ENCODE assay signal across 22 cellular contexts in genomic region chr15:68283401-68283800, GRCh38. TPM values are rescaled to one million over a fixed set of nuclear protein-coding genes. Genes with fewer than 3 reads are reported as not detected.
DNase-seq lines count a peak whose midpoint lies in the region; ATAC-seq and TF ChIP-seq lines count a peak whose summit lies in the region.
"Had no signal": no experiment of that assay in that cellular context is flagged by ENCODE, and none has a peak within 500 bp of the region (broad histone marks: within the 10 kb centered on the region; RNA-seq: fewer than 3 reads in every experiment).

No MANE protein-coding gene starts in this region.

- peaks cover 31% of the 10 kb centered on the region for H3K36me3 Mint-ChIP-seq in CD4-positive, CD25-positive, alpha-beta regulatory T cell
- H3K36me3 Mint-ChIP-seq in chondrocyte (ENCODE audit: low read depth): peaks cover 17% of the 10 kb centered on the region

- TF ChIP-seq CTCF in Loucy (conservative IDR thresholded peaks at IDR 0.05; ENCODE audit: low read length) (no peak), chondrocyte (IDR thresholded peaks at IDR 0.05) (no peak), psoas muscle (IDR thresholded peaks at IDR 0.05) (no peak)

- H3K27me3 Mint-ChIP-seq in CD4-positive, CD25-positive, alpha-beta regulatory T cell: no peaks in the 10 kb centered on the region
- no peaks in the 10 kb centered on the region for H3K27me3 Mint-ChIP-seq in chondrocyte (ENCODE audit: low read depth)

- no peak overlapping the region for H2AFZ ChIP-seq in Loucy (ENCODE audit: low read length)

- ATAC-seq in CD4-positive, CD25-positive, alpha-beta regulatory T cell (ENCODE audit: low read depth in 2 of 2): no peak
- ATAC-seq in psoas muscle (no peak), aorta (ENCODE audit: low FRiP score) (no peak)

- H3K27me3 ChIP-seq in CD4-positive, CD25-positive, alpha-beta regulatory T cell (ENCODE audit: control insufficient read depth, insufficient read depth, low read length): no peaks in the 10 kb centered on the region
- no peaks in the 10 kb centered on the region for H3K27me3 ChIP-seq in Loucy (ENCODE audit: insufficient read depth, low read length, poor library complexity, severe bottlenecking)
- no peaks in the 10 kb centered on the region for H3K27me3 ChIP-seq in psoas muscle (ENCODE audit: insufficient read depth in 3 of 3, low read length in 2 of 3)
- H3K27me3 ChIP-seq in aorta (ENCODE audit: control insufficient read depth in 1 of 2, insufficient read depth in 2 of 2, low read length in 1 of 2): no peaks in the 10 kb centered on the region
- H3K27me3 ChIP-seq: Peyer's patch had no signal

- peak overlapping the region; percentile 92 for H3K9ac ChIP-seq in Loucy (ENCODE audit: low read depth, low read length, poor library complexity, severe bottlenecking)

- no peak for DNase-seq in CD4-positive, CD25-positive, alpha-beta regulatory T cell
- no peak for DNase-seq in chondrocyte (ENCODE audit: low spot score)
- DNase-seq in psoas muscle: no peak
- no peak for DNase-seq in DMS153 treated with DMSO at 0.1 percent for 48 hours (lab: John Stamatoyannopoulos, UW; ENCODE audit: unreplicated experiment)
- no peak for DNase-seq in aorta
- no peak for DNase-seq in kidney glomerular epithelial cell (lab: John Stamatoyannopoulos, UW)
- no peak for DNase-seq in NCI-H2029 (lab: John Stamatoyannopoulos, UW)
- DNase-seq: DMS53, GOT3, Karpas-422, MV-4-11, NCI-H1105, NCI-H1436 treated with DMSO at 0.1 percent for 48 hours, NCI-H187 treated with DMSO at 0.1 percent for 48 hours, NCI-H446 treated with DMSO at 0.1 percent for 48 hours, NCI-H526, NCI-H82, Peyer's patch, SHP77 treated with DMSO at 0.1 percent for 48 hours had no signal

- H3K27ac Mint-ChIP-seq in CD4-positive, CD25-positive, alpha-beta regulatory T cell: no peak overlapping the region
- H3K27ac Mint-ChIP-seq in chondrocyte (ENCODE audit: unreplicated experiment): peak overlapping the region; percentile 78
- H3K27ac Mint-ChIP-seq: IgD-negative memory B cell had no signal

- peaks cover 100% of the 10 kb centered on the region for H3K79me2 ChIP-seq in Loucy (ENCODE audit: insufficient read depth, low read length)

- H3F3A ChIP-seq in Loucy (ENCODE audit: low read depth): no peaks in the 10 kb centered on the region

- H3K9me3 Mint-ChIP-seq in CD4-positive, CD25-positive, alpha-beta regulatory T cell: peaks cover 0 to 5% (median 0%) of the 10 kb centered on the region in 7 donors
- H3K9me3 Mint-ChIP-seq in chondrocyte (ENCODE audit: low read depth): no peaks in the 10 kb centered on the region

- intact Hi-C loops in psoas muscle (cut with DNase I) (no loop called here), aorta (cut with DNase I) (no loop called here)

- peak overlapping the region; percentile 15 for H3K4me3 ChIP-seq in CD4-positive, CD25-positive, alpha-beta regulatory T cell (ENCODE audit: low read depth, low read length)
- H3K4me3 ChIP-seq in Loucy (ENCODE audit: low read length, poor library complexity, severe bottlenecking): peak overlapping the region; percentile 93
- peak overlapping the region; percentile 85 for H3K4me3 ChIP-seq in psoas muscle
- no peak overlapping the region for H3K4me3 ChIP-seq in aorta (ENCODE audit: low read length in 2 of 2)
- H3K4me3 ChIP-seq: HAP-1, Peyer's patch had no signal

- H3K9me2 ChIP-seq in Loucy (replicated peaks; ENCODE audit: low read depth, low read length): no peaks in the 10 kb centered on the region

- H3K4me2 ChIP-seq in Loucy (ENCODE audit: low read depth, low read length, poor library complexity, severe bottlenecking): peak overlapping the region; percentile 88

- peaks cover 17% of the 10 kb centered on the region for H3K36me3 ChIP-seq in CD4-positive, CD25-positive, alpha-beta regulatory T cell (ENCODE audit: control insufficient read depth, insufficient read depth, low read length)
- peaks cover 16% of the 10 kb centered on the region for H3K36me3 ChIP-seq in Loucy (ENCODE audit: insufficient read depth, low read length)
- H3K36me3 ChIP-seq in psoas muscle (ENCODE audit: insufficient read depth in 1 of 2, low read depth in 1 of 2): peaks cover 9 to 38% of the 10 kb centered on the region in 2 donors
- H3K36me3 ChIP-seq in aorta (ENCODE audit: control insufficient read depth in 1 of 2, insufficient read depth in 2 of 2, low read length in 1 of 2): no peaks in the 10 kb centered on the region

- no peak overlapping the region for H3K27ac ChIP-seq in CD4-positive, CD25-positive, alpha-beta regulatory T cell (ENCODE audit: insufficient read depth, low read length, poor library complexity, severe bottlenecking)
- H3K27ac ChIP-seq in psoas muscle (peak overlapping the region; percentile 97), aorta (ENCODE audit: low read depth in 1 of 2, low read length in 2 of 2) (no peak overlapping the region)

- H3K9me3 ChIP-seq in CD4-positive, CD25-positive, alpha-beta regulatory T cell (ENCODE audit: control insufficient read depth in 2 of 2, low read length in 2 of 2): no peaks in the 10 kb centered on the region
- H3K9me3 ChIP-seq in Loucy (ENCODE audit: insufficient read depth, low read depth, low read length) (no peaks in the 10 kb centered on the region), psoas muscle (no peaks in the 10 kb centered on the region), aorta (ENCODE audit: control insufficient read depth, low read length) (no peaks in the 10 kb centered on the region)
- H3K9me3 ChIP-seq: HAP-1, Peyer's patch had no signal

- peak overlapping the region in 1 of 4 donors; percentile 39 for H3K4me3 Mint-ChIP-seq in CD4-positive, CD25-positive, alpha-beta regulatory T cell
- peak overlapping the region; percentile 24 for H3K4me3 Mint-ChIP-seq in chondrocyte (ENCODE audit: unreplicated experiment)

- H3K4me1 ChIP-seq in CD4-positive, CD25-positive, alpha-beta regulatory T cell (ENCODE audit: control insufficient read depth, insufficient read depth, low read length, poor library complexity, severe bottlenecking): peaks cover 63% of the 10 kb centered on the region
- H3K4me1 ChIP-seq in Loucy (ENCODE audit: insufficient read depth, low read length, poor library complexity, severe bottlenecking): peaks cover 66% of the 10 kb centered on the region
- peaks cover 81% of the 10 kb centered on the region for H3K4me1 ChIP-seq in psoas muscle
- H3K4me1 ChIP-seq in aorta (ENCODE audit: control insufficient read depth in 1 of 2, insufficient read depth in 2 of 2, low read length in 2 of 2): no peaks in the 10 kb centered on the region

- H4K20me1 ChIP-seq in Loucy (ENCODE audit: insufficient read depth, low read length, poor library complexity, severe bottlenecking): peaks cover 84% of the 10 kb centered on the region

- H3K4me1 Mint-ChIP-seq in CD4-positive, CD25-positive, alpha-beta regulatory T cell: peaks cover 50 to 85% (median 69%) of the 10 kb centered on the region in 4 donors
- peaks cover 76% of the 10 kb centered on the region for H3K4me1 Mint-ChIP-seq in chondrocyte (ENCODE audit: low read depth)

- WGBS in psoas muscle, 3 donors: 71 to 87% (median 78%) methylated on average over 2 of the region's 2 CpGs
- WGBS in aorta, 2 donors: 45 to 59% methylated on average over 2 of the region's 2 CpGs

RNA-seq across cellular contexts. Expression of gene FEM1B, which starts 5.9 kb away (rescaled TPM):
- total RNA-seq in CD4-positive, CD25-positive, alpha-beta regulatory T cell: 55.2 TPM
- polyA plus RNA-seq in CD4-positive, CD25-positive, alpha-beta regulatory T cell: 10 to 100 TPM; 15.7 to 27.1 (median 16.9) TPM
- total RNA-seq in chondrocyte (46.0 to 52.7 TPM (median 49.1 TPM) in 3 replicates), psoas muscle (100 to 1,000 TPM in 2 of 4 donors, 10 to 100 TPM in 2; 69.3 to 188 (median 111) TPM), aorta (10 to 100 TPM; 76.0 to 96.3 TPM)
- polyA plus RNA-seq in psoas muscle (10 to 100 TPM; 23.5 to 68.0 (median 48.1) TPM), aorta (10 to 100 TPM; 11.3 to 14.2 TPM)

RNA-seq across cellular contexts. Expression of gene CLN6, which starts 53.9 kb away (rescaled TPM):
- 14.2 TPM for total RNA-seq in CD4-positive, CD25-positive, alpha-beta regulatory T cell
- polyA plus RNA-seq in CD4-positive, CD25-positive, alpha-beta regulatory T cell: 1 to 10 TPM; 1.4 to 1.9 (median 1.5) TPM
- total RNA-seq in chondrocyte (18.0 to 20.8 TPM (median 19.2 TPM) in 3 replicates), psoas muscle (10 to 100 TPM in 3 of 4 donors, 1 to 10 TPM in 1; 8.3 to 14.7 (median 13.2) TPM), aorta (10 to 100 TPM; 11.3 to 16.8 TPM)
- polyA plus RNA-seq in psoas muscle (10 to 100 TPM; 11.4 to 22.2 (median 13.1) TPM), aorta (1 to 10 TPM; 5.3 to 8.2 TPM)

Comparison
In these comparisons a context has a peak if more than half of its experiments do, and no peak if none do; other contexts are left out.
1. H3K4me3 ChIP-seq: peak in CD4-positive, CD25-positive, alpha-beta regulatory T cell (single experiment), Loucy (single experiment) and psoas muscle (single experiment); none in aorta (0 of 2).